Comparison of ENCODE assay signal across 8 cellular contexts in the genomic region with DNA sequence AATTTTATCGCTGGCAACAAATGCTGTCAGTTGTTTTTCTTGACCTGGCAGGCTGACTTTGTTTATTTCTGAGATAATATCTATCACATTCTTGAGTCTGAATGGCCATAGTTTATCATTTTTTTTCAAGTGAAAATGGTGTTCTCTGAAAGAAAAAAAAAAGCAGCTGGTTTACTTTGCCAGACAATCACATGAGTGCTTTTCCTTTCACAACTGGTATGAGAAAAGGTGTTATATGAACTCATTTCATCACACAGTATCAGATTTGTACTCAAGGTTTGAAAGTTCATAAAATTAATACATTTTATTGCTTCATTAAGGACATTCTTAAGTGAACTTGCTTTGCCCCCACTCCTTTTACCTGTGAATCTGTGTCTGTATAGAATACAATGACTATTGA.
"Had no signal": no experiment of that assay in that cellular context is flagged by ENCODE, and none has a peak within 500 bp of the region (broad histone marks: within the 10 kb centered on the region; RNA-seq: fewer than 3 reads in every experiment).

No MANE protein-coding gene starts in this region.

- H3K4me3 ChIP-seq: GM23338, K562 had no signal

- ATAC-seq: GM23338, HepG2, K562 had no signal

- H3K4me2 ChIP-seq: GM23338 had no signal

- H2AFZ ChIP-seq: GM23338 had no signal

- H3K27ac ChIP-seq: HL-60 had no signal

- DNase-seq: H9, HCEC 1CT, HFFc6, IMR-90 had no signal
